ENCODE assay signal across 1 cellular context in the genomic region with DNA sequence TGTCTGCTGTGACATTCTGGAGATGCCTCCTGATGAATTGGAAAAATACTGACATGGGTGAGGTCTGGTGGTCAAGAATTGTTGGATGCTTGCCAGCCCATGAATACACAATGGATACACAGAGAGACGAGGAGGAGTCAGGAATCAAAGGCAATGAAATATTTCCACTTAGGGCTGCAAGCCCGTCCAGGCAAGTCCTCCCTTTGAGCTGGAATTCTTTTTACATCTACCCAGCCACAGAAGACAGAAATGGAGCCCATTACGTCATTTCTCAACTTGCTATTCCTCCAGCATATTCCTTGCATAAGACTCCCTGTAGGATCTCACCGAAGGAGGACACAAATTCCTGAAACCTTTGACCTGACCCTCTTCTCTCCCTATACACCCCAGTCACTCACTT.
A peak's percentile ranks its signal among the peaks of the same experiment; 100 is the strongest.
TF ChIP-seq lines count a peak whose summit lies in the region.

No MANE protein-coding gene starts in this region.

TF ChIP-seq in HepG2, 621 proteins besides CTCF, POLR2A, EP300 and RAD21:
- no peak for TF ChIP-seq EEA1 (CRISPR knock-in tag; IDR thresholded peaks at IDR 0.05; ENCODE audit: borderline replicate concordance)
- TF ChIP-seq SP140L (CRISPR knock-in tag; IDR thresholded peaks at IDR 0.05; ENCODE audit: borderline replicate concordance), result no peak
- no peak for TF ChIP-seq SMARCE1 (IDR thresholded peaks at IDR 0.05; ENCODE audit: borderline replicate concordance)
- TF ChIP-seq ATF7 (IDR thresholded peaks at IDR 0.05), result peak; percentile 81
- TF ChIP-seq ATF7 (CRISPR knock-in tag; IDR thresholded peaks at IDR 0.05), result no peak
- TF ChIP-seq HDAC1 (CRISPR knock-in tag; IDR thresholded peaks at IDR 0.05), result no peak
- TF ChIP-seq FLYWCH1 (CRISPR knock-in tag; IDR thresholded peaks at IDR 0.05), result no peak
- peak; percentile 35; the same call in 1 of the 2 replicates for TF ChIP-seq ZNF263 (CRISPR knock-in tag; IDR thresholded peaks at IDR 0.05)
TF ChIP-seq in HepG2: peak in this region for 2.
